1 cellular context compared by ENCODE assay signal in the genomic region with DNA sequence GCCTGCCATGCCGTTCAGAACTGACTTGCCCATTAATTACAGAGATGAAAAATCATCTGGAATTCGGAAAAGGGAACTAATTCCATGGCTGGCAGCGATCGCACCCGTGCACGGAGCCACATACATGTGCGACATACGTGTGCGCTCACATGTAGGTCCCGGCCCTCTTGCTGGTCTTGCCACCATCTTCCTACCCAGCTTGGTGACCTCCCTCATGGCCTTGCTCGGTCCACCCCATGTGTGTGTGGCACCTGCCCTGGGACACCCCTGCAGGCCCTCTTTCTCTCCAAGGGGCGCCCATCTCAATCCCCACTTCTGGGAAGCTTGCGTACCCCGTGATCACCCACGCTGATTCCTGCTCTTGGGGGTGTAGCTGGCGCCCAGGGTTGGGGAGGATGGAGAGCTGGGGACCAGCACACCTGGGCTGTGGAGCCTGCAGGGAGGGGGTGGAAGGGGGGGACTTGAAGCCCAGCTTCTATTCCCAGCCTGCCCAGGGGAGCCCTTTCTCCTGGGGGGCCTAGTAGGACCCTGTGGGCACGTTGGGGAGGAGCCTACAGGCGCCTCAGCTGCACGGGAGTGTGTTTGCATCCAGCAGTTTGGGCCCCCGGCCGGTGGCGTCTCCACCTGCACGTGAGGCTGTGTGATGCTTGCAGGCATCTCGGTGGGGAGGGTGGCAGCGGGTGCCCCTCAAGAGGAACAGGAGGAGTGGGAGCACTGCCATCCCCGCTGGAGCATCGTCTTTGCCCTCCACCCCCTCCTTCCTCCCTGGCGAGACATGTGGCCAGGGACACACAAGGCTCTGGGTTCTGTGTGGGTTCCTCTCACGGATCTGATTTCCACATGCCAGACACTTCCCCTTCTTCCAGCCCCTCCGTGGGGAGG.
TF ChIP-seq lines count a peak whose summit lies in the region.

No MANE protein-coding gene starts in this region.

TF ChIP-seq in GM12878, 131 proteins besides CTCF, POLR2A, EP300 and RAD21:
- TF ChIP-seq BHLHE40 (IDR thresholded peaks at IDR 0.05; ENCODE audit: borderline replicate concordance in 1 of 2, low read depth in 2 of 2, low read length in 1 of 2): peak in 1 of 2 experiments; percentile 72; a peak in 2 of 4 replicates
- 0 out of 2 replicates have a peak, but pooled peaks have one; percentile 31 for TF ChIP-seq NR2F1 (conservative IDR thresholded peaks at IDR 0.05)
